Comparison of ENCODE assay signal across 8 cellular contexts in the genomic region with DNA sequence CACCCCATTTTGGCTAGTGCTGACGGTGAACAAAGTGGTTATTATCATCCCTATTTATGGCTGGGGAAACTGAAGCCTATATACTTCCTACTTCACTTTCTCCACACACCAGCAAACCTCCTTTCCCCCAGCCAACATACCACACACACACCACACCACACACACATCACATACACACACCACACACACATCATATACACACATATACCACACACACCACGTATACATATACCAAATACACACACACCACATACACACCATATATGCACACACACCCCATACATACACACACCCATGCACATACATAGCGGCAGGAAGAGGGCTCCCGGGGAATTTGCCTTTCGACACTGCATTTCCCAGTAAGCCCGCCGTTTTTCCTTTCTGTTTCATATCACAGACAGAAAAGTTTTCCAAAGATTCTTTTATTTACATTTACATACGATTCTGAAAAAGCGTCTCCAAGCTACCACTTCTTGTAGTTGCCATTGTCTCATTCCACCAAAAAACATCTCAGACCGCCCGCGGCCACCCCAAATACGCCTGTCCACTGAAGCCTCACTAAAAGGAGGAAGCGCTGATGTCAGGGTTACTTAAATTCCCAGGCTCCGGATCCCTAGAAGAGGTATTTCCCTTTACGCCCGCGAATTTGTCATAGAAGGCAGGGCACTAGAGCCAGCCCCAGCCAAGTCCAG. TPM values are rescaled to one million over a fixed set of nuclear protein-coding genes. Genes with fewer than 3 reads are reported as not detected.
DNase-seq lines count a peak whose midpoint lies in the region; ATAC-seq and TF ChIP-seq lines count a peak whose summit lies in the region.

No MANE protein-coding gene starts in this region.

- peaks cover 21% of the 10 kb centered on the region for H3K36me3 Mint-ChIP-seq in HFFc6 (ENCODE audit: low read depth)

- H3K4me3 ChIP-seq in ACC112 (ENCODE audit: low read depth, low read length) (peak overlapping the region; percentile 80), astrocyte of the cerebellum (ENCODE audit: low read depth, low read length) (peak overlapping the region; percentile 52), right lobe of liver (peak overlapping the region; percentile 34 to 67 (median 56))

- H3K4me1 ChIP-seq in ACC112 (ENCODE audit: control insufficient read depth, insufficient read depth, low read length, unreplicated experiment) = peaks cover 54% of the 10 kb centered on the region
- peaks cover 0 to 16% (median 5%) of the 10 kb centered on the region in 4 donors for H3K4me1 ChIP-seq in right lobe of liver

- peaks cover 25% of the 10 kb centered on the region for H3K4me1 Mint-ChIP-seq in HFFc6 (ENCODE audit: low read depth)

- TF ChIP-seq CTCF in HFFc6 (IDR thresholded peaks at IDR 0.05) (no peak), astrocyte of the cerebellum (IDR thresholded peaks at IDR 0.05; ENCODE audit: low read depth, low read length, missing control alignments) (no peak), right lobe of liver (IDR thresholded peaks at IDR 0.05) (no peak)

- H3K9me3 ChIP-seq in right lobe of liver = no peaks in the 10 kb centered on the region

- no peaks in the 10 kb centered on the region for H3K9me3 Mint-ChIP-seq in HFFc6

- no peak overlapping the region for H3K4me3 Mint-ChIP-seq in HFFc6

- peaks cover 60% of the 10 kb centered on the region for H3K79me2 ChIP-seq in ACC112 (ENCODE audit: control insufficient read depth, insufficient read depth, low read length, unreplicated experiment)

- H3K36me3 ChIP-seq in ACC112 (ENCODE audit: insufficient read depth, low read length) (peaks cover 18% of the 10 kb centered on the region; the same call in 1 of the 2 replicates), right lobe of liver (no peaks in the 10 kb centered on the region)

- intact Hi-C loops in right lobe of liver (cut with DNase I) = no loop called here

- ATAC-seq in right lobe of liver (peak in 1 of 4 donors; percentile 1), HG02678 (IDR thresholded peaks at IDR 0.05; ENCODE audit: unreplicated experiment) (no peak)

- no peak overlapping the region for H3K27ac Mint-ChIP-seq in HFFc6

- H3K27me3 ChIP-seq in ACC112 (ENCODE audit: insufficient read depth, low read length) = no peaks in the 10 kb centered on the region
- H3K27me3 ChIP-seq in right lobe of liver = no peaks in the 10 kb centered on the region

- WGBS in right lobe of liver (ENCODE audit: insufficient coverage, low coverage, low lambda C conversion rate, missing lambda C conversion rate) = 3% methylated on average over 14 of the region's 18 CpGs

- in situ Hi-C loops in astrocyte of the cerebellum (cut with HindIII; ENCODE audit: low sequenced_read_pairs) = loop anchor here (10.0 kb wide), 1 partner anchor 62 kb away; no protein-coding TSS in a partner anchor

- no peaks in the 10 kb centered on the region for H3K27me3 Mint-ChIP-seq in HFFc6 (ENCODE audit: insufficient read depth)

- H3K27ac ChIP-seq in ACC112 (ENCODE audit: low read depth, low read length) (peak overlapping the region; percentile 98), right lobe of liver (peak overlapping the region; percentile 80 to 83 (median 81))

- H2AFZ ChIP-seq in ACC112 (ENCODE audit: low read length, unreplicated experiment) = no peak overlapping the region

- peak; percentile 22 for DNase-seq in HFFc6
- no peak for DNase-seq in astrocyte of the cerebellum (ENCODE audit: low read depth)
- no peak for DNase-seq in right lobe of liver
- DNase-seq in NK-92 (lab: John Stamatoyannopoulos, UW; ENCODE audit: unreplicated experiment) = no peak
- DNase-seq in activated CD4-positive, alpha-beta T cell treated with anti-CD3 and anti-CD28 coated beads, Interleukin-2, amount 50 U/mL, for 1 hour = no peak
- no peak for DNase-seq in activated T-cell treated with anti-CD3 and anti-CD28 coated beads for 4 hours

- peak; percentile 74 for TF ChIP-seq POLR2A in right lobe of liver (IDR thresholded peaks at IDR 0.05)

RNA-seq across cellular contexts. Expression of a gene that starts 0.8 kb away (rescaled TPM):
- 100 to 1,000 TPM in 2 of 6 experiments, 10 to 100 TPM in 4; 90.2 to 107 (median 96.5) TPM for total RNA-seq in HFFc6 (2021; fragmentation: NEBNext Ultra II Directional; extraction: Animal tissue kit (Norgen Biotek cat#: 25700))
- 10 to 100 TPM; 36.5 to 60.7 (median 51.6) TPM for total RNA-seq in right lobe of liver

RNA-seq across cellular contexts. Expression of a gene that starts 6.4 kb away (rescaled TPM):
- total RNA-seq in HFFc6 (2021; fragmentation: NEBNext Ultra II Directional; extraction: Animal tissue kit (Norgen Biotek cat#: 25700)) = 10 to 100 TPM; 27.1 to 61.0 (median 53.9) TPM
- total RNA-seq in right lobe of liver = 10 to 100 TPM in 3 of 6 experiments, 1 to 10 TPM in 3; 8.0 to 14.9 (median 10.6) TPM

RNA-seq across cellular contexts. Expression of a gene that starts 7.2 kb away (rescaled TPM):
- 1 to 10 TPM in 1 of 6 experiments, under 1 TPM in 5; 0.47 to 1.3 (median 0.59) TPM for total RNA-seq in HFFc6 (2021; fragmentation: NEBNext Ultra II Directional; extraction: Animal tissue kit (Norgen Biotek cat#: 25700))
- total RNA-seq in right lobe of liver = 1 to 10 TPM; 1.5 to 4.5 (median 2.7) TPM

RNA-seq across cellular contexts. Expression of a gene that starts 24.0 kb away (rescaled TPM):
- 10 to 100 TPM; 15.2 to 19.4 (median 17.0) TPM for total RNA-seq in HFFc6 (2021; fragmentation: NEBNext Ultra II Directional; extraction: Animal tissue kit (Norgen Biotek cat#: 25700))
- total RNA-seq in right lobe of liver = 10 to 100 TPM; 31.5 to 63.7 (median 47.9) TPM

RNA-seq across cellular contexts. Expression of a gene that starts 42.1 kb away (rescaled TPM):
- total RNA-seq in HFFc6 (2021; fragmentation: NEBNext Ultra II Directional; extraction: Animal tissue kit (Norgen Biotek cat#: 25700)) = 10 to 100 TPM; 67.1 to 87.4 (median 79.6) TPM
- total RNA-seq in right lobe of liver = 1 to 10 TPM; 2.7 to 7.6 (median 4.9) TPM
